Comparison of ENCODE assay signal across 13 cellular contexts in genomic region chr3:11632564-11632963, GRCh38. TPM values are rescaled to one million over a fixed set of nuclear protein-coding genes. Genes with fewer than 3 reads are reported as not detected.
DNase-seq lines count a peak whose midpoint lies in the region; ATAC-seq and TF ChIP-seq lines count a peak whose summit lies in the region.
"Had no signal": no experiment of that assay in that cellular context is flagged by ENCODE, and none has a peak within 500 bp of the region (broad histone marks: within the 10 kb centered on the region; RNA-seq: fewer than 3 reads in every experiment).

No MANE protein-coding gene starts in this region.

- peak overlapping the region; percentile 40 for H3K4me2 ChIP-seq in smooth muscle cell

- H3K9me3 ChIP-seq in gastroesophageal sphincter = no peaks in the 10 kb centered on the region
- H3K9me3 ChIP-seq in smooth muscle cell (replicated peaks; ENCODE audit: low read depth) = no peaks in the 10 kb centered on the region

- no peaks in the 10 kb centered on the region for H3K36me3 ChIP-seq in gastroesophageal sphincter
- no peaks in the 10 kb centered on the region for H3K36me3 ChIP-seq in smooth muscle cell (ENCODE audit: low read depth)

- TF ChIP-seq EP300 in gastroesophageal sphincter (IDR thresholded peaks at IDR 0.05) = no peak

- H3K27ac ChIP-seq in gastroesophageal sphincter = peak overlapping the region; percentile 49 to 97 (median 69)
- peak overlapping the region; percentile 84 for H3K27ac ChIP-seq in smooth muscle cell (ENCODE audit: low read depth)

- no peak for TF ChIP-seq POLR2A in gastroesophageal sphincter (IDR thresholded peaks at IDR 0.05)

- WGBS in gastroesophageal sphincter (ENCODE audit: low coverage in 1 of 2), 2 donors = 14 to 25% methylated on average over 2 of the region's 2 CpGs
- WGBS in smooth muscle cell (ENCODE audit: low lambda C conversion rate) = 40% methylated on average over 2 of the region's 2 CpGs

- DNase-seq in NCI-H1105 treated with DMSO at 0.1 percent for 48 hours (lab: John Stamatoyannopoulos, UW) (peak; percentile 64), NCI-H1105 (lab: John Stamatoyannopoulos, UW) (no peak), NCI-H69 (lab: John Stamatoyannopoulos, UW) (peak; percentile 80), smooth muscle cell (lab: John Stamatoyannopoulos, UW; ENCODE audit: unreplicated experiment) (no peak), cortex of kidney (lab: John Stamatoyannopoulos, UW) (no peak), DMS53 (lab: John Stamatoyannopoulos, UW) (no peak)
- DNase-seq: 8988T, COR-L47, NCI-H1930, PC-3 had no signal

- H3K9ac ChIP-seq in smooth muscle cell (ENCODE audit: low read depth) = peak overlapping the region; percentile 7

- peaks cover 100% of the 10 kb centered on the region for H4K20me1 ChIP-seq in smooth muscle cell (ENCODE audit: low read depth)

- H3K4me1 ChIP-seq in gastroesophageal sphincter (peaks cover 20 to 94% (median 56%) of the 10 kb centered on the region in 3 donors), smooth muscle cell (ENCODE audit: low read depth) (peaks cover 54% of the 10 kb centered on the region)

- H3K27me3 ChIP-seq in gastroesophageal sphincter = no peaks in the 10 kb centered on the region
- no peaks in the 10 kb centered on the region for H3K27me3 ChIP-seq in smooth muscle cell (ENCODE audit: low read depth)

- ATAC-seq in gastroesophageal sphincter (no peak), GM18511 (IDR thresholded peaks at IDR 0.05; ENCODE audit: unreplicated experiment) (no peak)
- ATAC-seq: activated naive CD4-positive, alpha-beta T cell treated with anti-CD3 and anti-CD28 coated beads, Interleukin-2, amount 50 U/mL, for 72 hours; PC-3 had no signal

- peaks cover 29% of the 10 kb centered on the region for H3F3A ChIP-seq in smooth muscle cell (ENCODE audit: low read depth)

- H3K79me2 ChIP-seq in smooth muscle cell (ENCODE audit: low read depth) = peaks cover 100% of the 10 kb centered on the region

- H2AFZ ChIP-seq in smooth muscle cell (ENCODE audit: low read depth) = no peak overlapping the region

- H3K4me3 ChIP-seq in gastroesophageal sphincter (no peak overlapping the region), smooth muscle cell (no peak overlapping the region)

- TF ChIP-seq CTCF in gastroesophageal sphincter (IDR thresholded peaks at IDR 0.05) (no peak), smooth muscle cell (IDR thresholded peaks at IDR 0.05; ENCODE audit: borderline replicate concordance, insufficient read depth, poor library complexity, severe bottlenecking) (no peak)

RNA-seq across cellular contexts. Expression of gene VGLL4, which starts 11.2 kb away (rescaled TPM):
- total RNA-seq in gastroesophageal sphincter = 100 to 1,000 TPM in 1 of 4 donors, 10 to 100 TPM in 3; 53.4 to 128 (median 58.2) TPM
- 109 and 149 TPM in 2 replicates for total RNA-seq in smooth muscle cell
- polyA plus RNA-seq in smooth muscle cell = 64.3 and 72.0 TPM in 2 replicates

Comparison
In these comparisons a context has a peak if more than half of its experiments do, and no peak if none do; other contexts are left out.
1. DNase-seq: peak in NCI-H1105 treated with DMSO at 0.1 percent for 48 hours (single experiment) and NCI-H69 (single experiment); none in NCI-H1105 (single experiment), smooth muscle cell (single experiment), cortex of kidney (single experiment) and DMS53 (single experiment).